ENCODE assay signal across 9 cellular contexts in the genomic region with DNA sequence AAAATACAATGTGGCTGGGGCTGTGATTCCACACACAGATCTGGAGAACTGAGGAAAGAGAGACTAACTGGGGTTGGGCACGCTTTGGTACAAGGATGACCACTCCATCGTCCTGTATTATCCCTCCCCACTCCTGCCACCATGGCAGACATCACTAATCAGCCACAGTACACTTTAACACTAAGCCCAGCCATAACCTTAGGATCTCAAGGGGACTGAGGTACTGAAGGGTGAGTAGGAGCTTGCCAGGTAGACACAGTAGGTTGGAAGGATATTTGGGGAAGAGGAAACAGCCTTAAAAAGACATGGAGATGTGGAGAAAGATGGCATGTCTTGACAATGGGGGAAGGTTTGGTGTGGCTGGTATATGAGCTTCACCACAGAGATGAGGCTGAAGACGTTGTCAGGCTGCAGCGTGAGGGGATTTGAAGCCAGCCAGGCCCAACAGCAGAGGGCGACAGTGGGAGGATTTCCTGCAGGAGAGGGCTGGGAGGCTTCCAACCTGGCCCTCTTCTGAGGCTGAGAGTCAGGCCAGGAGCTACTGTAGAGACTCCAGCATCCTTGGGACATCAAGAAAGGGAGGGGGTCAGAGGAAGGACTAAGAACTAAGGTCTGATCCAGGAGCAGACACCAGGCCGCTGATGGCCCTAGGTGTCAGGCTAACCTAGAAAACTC. TPM values are rescaled to one million over a fixed set of nuclear protein-coding genes. Genes with fewer than 3 reads are reported as not detected.
DNase-seq lines count a peak whose midpoint lies in the region; ATAC-seq, FAIRE-seq and TF ChIP-seq lines count a peak whose summit lies in the region.
"Had no signal": no experiment of that assay in that cellular context is flagged by ENCODE, and none has a peak within 500 bp of the region (broad histone marks: within the 10 kb centered on the region; RNA-seq: fewer than 3 reads in every experiment).

No MANE protein-coding gene starts in this region.

- H3K36me3 ChIP-seq in OCI-LY3 (replicated peaks; ENCODE audit: low read depth, low read length) (no peaks in the 10 kb centered on the region), smooth muscle cell (ENCODE audit: low read depth) (no peaks in the 10 kb centered on the region)

- DNase-seq in NCI-H82 (lab: John Stamatoyannopoulos, UW) (peak; percentile 26), NCI-H82 treated with DMSO at 0.1 percent for 48 hours (lab: John Stamatoyannopoulos, UW; ENCODE audit: unreplicated experiment) (no peak), fibroblast of gingiva (ENCODE audit: low read depth) (peak; percentile 40), smooth muscle cell (lab: John Stamatoyannopoulos, UW; ENCODE audit: unreplicated experiment) (no peak), activated gamma-delta T cell (lab: John Stamatoyannopoulos, UW) (no peak), GM12892 (ENCODE audit: insufficient read length) (no peak)

- FAIRE-seq in GM12892 (lab: Jason Lieb, UNC), result no peak

- H3K4me3 ChIP-seq in OCI-LY3 (ENCODE audit: low read length), result no peak overlapping the region
- no peak overlapping the region for H3K4me3 ChIP-seq in smooth muscle cell
- H3K4me3 ChIP-seq: SK-N-MC had no signal

- H3K27ac ChIP-seq in OCI-LY3 (ENCODE audit: low read length), result no peak overlapping the region
- no peak overlapping the region for H3K27ac ChIP-seq in smooth muscle cell (ENCODE audit: low read depth)
- H3K27ac ChIP-seq: SK-N-MC had no signal

- peaks cover 25% of the 10 kb centered on the region for H3K27me3 ChIP-seq in OCI-LY3 (ENCODE audit: low read depth, low read length)
- no peaks in the 10 kb centered on the region for H3K27me3 ChIP-seq in smooth muscle cell (ENCODE audit: low read depth)

- H3K9me3 ChIP-seq in OCI-LY3 (ENCODE audit: insufficient read depth, low read length), result no peaks in the 10 kb centered on the region
- H3K9me3 ChIP-seq in smooth muscle cell (replicated peaks; ENCODE audit: low read depth), result no peaks in the 10 kb centered on the region

- no peak overlapping the region for H3K4me2 ChIP-seq in OCI-LY3 (ENCODE audit: low read length)
- H3K4me2 ChIP-seq in smooth muscle cell, result no peak overlapping the region

- TF ChIP-seq CTCF in OCI-LY3 (IDR thresholded peaks at IDR 0.05; ENCODE audit: low read depth, low read length) (peak; percentile 50), smooth muscle cell (IDR thresholded peaks at IDR 0.05; ENCODE audit: borderline replicate concordance, insufficient read depth, poor library complexity, severe bottlenecking) (peak; percentile 40)

- H3K79me2 ChIP-seq in OCI-LY3 (ENCODE audit: low read length) (no peaks in the 10 kb centered on the region), smooth muscle cell (ENCODE audit: low read depth) (no peaks in the 10 kb centered on the region)

- H3K4me1 ChIP-seq in OCI-LY3 (ENCODE audit: low read length), result peaks cover 32% of the 10 kb centered on the region
- no peaks in the 10 kb centered on the region for H3K4me1 ChIP-seq in smooth muscle cell (ENCODE audit: low read depth)

- H3K9ac ChIP-seq in OCI-LY3 (ENCODE audit: low read length), result no peak overlapping the region
- no peak overlapping the region for H3K9ac ChIP-seq in smooth muscle cell (ENCODE audit: low read depth)

- H2AFZ ChIP-seq in OCI-LY3 (ENCODE audit: low read depth, low read length), result no peak overlapping the region
- H2AFZ ChIP-seq in smooth muscle cell (ENCODE audit: low read depth), result no peak overlapping the region

- H3F3A ChIP-seq in smooth muscle cell (ENCODE audit: low read depth), result no peaks in the 10 kb centered on the region

- WGBS in smooth muscle cell (ENCODE audit: low lambda C conversion rate), result 58% methylated on average over 6 of the region's 6 CpGs

- H4K20me1 ChIP-seq in OCI-LY3 (ENCODE audit: insufficient read depth, low read length) (no peaks in the 10 kb centered on the region; the same call in 1 of the 2 replicates), smooth muscle cell (ENCODE audit: low read depth) (no peaks in the 10 kb centered on the region)

- no peak for TF ChIP-seq POLR2A in GM12892 (IDR thresholded peaks at IDR 0.05; ENCODE audit: low read depth, low read length)

- ATAC-seq in GM18868 (IDR thresholded peaks at IDR 0.05; ENCODE audit: unreplicated experiment), result no peak

RNA-seq across cellular contexts. Expression of a gene that starts 58.6 kb away (rescaled TPM):
- total RNA-seq in smooth muscle cell, result 4.9 and 6.1 TPM in 2 replicates
- polyA plus RNA-seq in smooth muscle cell, result 11.6 and 15.0 TPM in 2 replicates
- 0.08 TPM for polyA plus RNA-seq in GM12892 (2012; ENCODE audit: missing spikeins)

Comparison
In these comparisons a context has a peak if more than half of its experiments do, and no peak if none do; other contexts are left out.
1. DNase-seq: peak in NCI-H82 (single experiment) and fibroblast of gingiva (single experiment); none in NCI-H82 treated with DMSO at 0.1 percent for 48 hours (single experiment), smooth muscle cell (single experiment), activated gamma-delta T cell (single experiment) and GM12892 (single experiment).